24 cellular contexts compared by ENCODE assay signal in genomic region chr15:51642696-51643095, GRCh38. TPM values are rescaled to one million over a fixed set of nuclear protein-coding genes. Genes with fewer than 3 reads are reported as not detected.
"Had no signal": no experiment of that assay in that cellular context is flagged by ENCODE, and none has a peak within 500 bp of the region (broad histone marks: within the 10 kb centered on the region; RNA-seq: fewer than 3 reads in every experiment).

No MANE protein-coding gene starts in this region.

- ATAC-seq: naive thymus-derived CD4-positive, alpha-beta T cell; psoas muscle; sciatic nerve; stimulated activated naive B cell treated with anti-CD40 and anti-IgM and Interleukin-4, amounts not matched to agents 10 μg/mL and 1 μg/mL and 100 μg/mL, for 72 hours; stimulated activated naive CD8-positive, alpha-beta T cell treated with anti-CD3 and anti-CD28 coated beads, Interleukin-15, amount 100 ng/mL, for 72 hours had no signal

- FAIRE-seq: endometrium had no signal

- H3K27ac ChIP-seq: esophagus squamous epithelium, left ventricle myocardium inferior, parathyroid adenoma, psoas muscle, testis, tibial nerve had no signal

- H2AFZ ChIP-seq: parathyroid adenoma had no signal

- DNase-seq: effector memory CD4-positive, alpha-beta T cell; esophagus squamous epithelium; foreskin fibroblast; kidney glomerular epithelial cell; left ventricle myocardium inferior; mesendoderm; naive thymus-derived CD4-positive, alpha-beta T cell; nephron progenitor cell; psoas muscle; retina; spleen; stimulated activated CD4-positive, alpha-beta T cell treated with anti-CD3 and anti-CD28 coated beads, Interleukin-15, amount 100 ng/mL, for 24 hours; stimulated activated CD4-positive, alpha-beta T cell treated with anti-CD3 and anti-CD28 coated beads, Interleukin-1b, Interleukin-23, amount 100 ng/mL, for 48 hours; stimulated activated CD4-positive, alpha-beta T cell treated with anti-CD3 and anti-CD28 coated beads, Interleukin-4, amount 100 ng/mL, for 24 hours; stimulated activated naive B cell treated with anti-CD40 and anti-IgM and Interleukin-4, amounts not matched to agents 10 μg/mL and 1 μg/mL and 100 μg/mL, for 72 hours; stimulated activated naive CD8-positive, alpha-beta T cell treated with anti-CD3 and anti-CD28 coated beads, Interleukin-15, amount 100 ng/mL, for 72 hours; testis had no signal

- H3K79me2 ChIP-seq: parathyroid adenoma had no signal

- H3K4me1 ChIP-seq: esophagus squamous epithelium, left ventricle myocardium inferior, parathyroid adenoma, psoas muscle, testis, tibial nerve had no signal

- H3K27me3 ChIP-seq: esophagus squamous epithelium, testis, tibial nerve had no signal

- H3K9me3 ChIP-seq: esophagus squamous epithelium, left ventricle myocardium inferior, psoas muscle, spleen, testis, tibial nerve had no signal

- H3K4me3 ChIP-seq: esophagus squamous epithelium, left ventricle myocardium inferior, lung, psoas muscle, spleen, testis, tibial nerve had no signal

- H3K9ac ChIP-seq: parathyroid adenoma had no signal

- H3K36me3 ChIP-seq: esophagus squamous epithelium, left ventricle myocardium inferior, spleen, tibial nerve had no signal

RNA-seq across cellular contexts. Expression of gene SCG3, which starts 38.6 kb away (rescaled TPM):
- total RNA-seq: epithelial cell of proximal tubule; left ventricle myocardium inferior; naive thymus-derived CD4-positive, alpha-beta T cell; psoas muscle; subcutaneous adipose tissue; tibial nerve had no signal
- polyA plus RNA-seq: naive thymus-derived CD4-positive, alpha-beta T cell had no signal
